10 cellular contexts compared by ENCODE assay signal in the genomic region with DNA sequence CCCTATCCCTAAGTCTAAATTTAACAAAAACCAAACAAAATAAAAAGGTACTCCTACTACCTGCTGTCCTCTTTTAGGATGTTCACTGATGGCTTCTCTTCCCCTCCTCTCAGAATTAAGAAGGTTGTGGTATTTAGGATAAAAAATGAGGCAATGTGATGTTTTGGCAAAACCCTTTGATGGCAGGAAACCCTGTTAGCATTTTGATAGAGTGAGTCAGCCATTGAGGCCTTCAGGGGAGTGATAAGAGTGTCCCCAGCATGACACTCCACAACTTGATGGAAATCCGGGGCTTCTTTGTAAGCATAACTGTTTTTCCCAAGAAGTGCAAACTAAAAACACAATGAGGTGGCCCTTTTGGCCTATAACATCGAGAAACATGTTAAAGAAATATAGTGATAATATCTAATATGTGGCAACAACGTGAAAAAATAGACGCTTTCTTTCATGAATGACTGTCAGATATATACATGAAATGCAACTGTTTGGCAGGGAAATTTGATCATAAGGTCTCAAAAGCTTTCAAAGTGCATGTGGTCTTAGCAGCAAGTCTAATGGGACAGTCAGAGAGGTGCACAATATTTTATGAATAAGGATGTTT. TPM values are rescaled to one million over a fixed set of nuclear protein-coding genes. Genes with fewer than 3 reads are reported as not detected.
A peak's percentile ranks its signal among the peaks of the same experiment; 100 is the strongest.
DNase-seq lines count a peak whose midpoint lies in the region; ATAC-seq and TF ChIP-seq lines count a peak whose summit lies in the region.
"Had no signal": no experiment of that assay in that cellular context is flagged by ENCODE, and none has a peak within 500 bp of the region (broad histone marks: within the 10 kb centered on the region; RNA-seq: fewer than 3 reads in every experiment).

No MANE protein-coding gene starts in this region.

- H3K9ac ChIP-seq in HCT116 (ENCODE audit: low read length): peak overlapping the region; percentile 7; the same call in 1 of the 2 replicates

- TF ChIP-seq POLR2A in HCT116 (IDR thresholded peaks at IDR 0.05; ENCODE audit: borderline replicate concordance, extremely low read depth, insufficient read depth, insufficient read length): no peak

- H3K36me3 ChIP-seq in HCT116 (ENCODE audit: control insufficient read depth in 1 of 2, insufficient read depth in 2 of 2, low read length in 2 of 2): no peaks in the 10 kb centered on the region

- no peaks in the 10 kb centered on the region for H4K20me1 ChIP-seq in HCT116 (ENCODE audit: insufficient read depth)

- H3K9me2 ChIP-seq in HCT116 (ENCODE audit: insufficient read depth): no peaks in the 10 kb centered on the region

- H3K79me2 ChIP-seq in HCT116 (ENCODE audit: insufficient read depth, low read length): no peaks in the 10 kb centered on the region

- RAD21 ChIA-PET in HCT116 (lab: Charles Lee; ENCODE audit: low non-redundant PET in 1 of 2, low total read pairs in 2 of 2, uncharacterized antibody in 2 of 2, unreplicated experiment in 2 of 2): no interaction called here

- H3K4me1 Mint-ChIP-seq in activated CD4-positive, alpha-beta memory T cell treated with anti-CD3 and anti-CD28 coated beads, Interleukin-2, amount 10 ng/mL, durations not matched to agents 7 days and 5 days: peaks cover 51% of the 10 kb centered on the region

- H2AFZ ChIP-seq in HCT116 (ENCODE audit: low read depth, low read length, poor library complexity, severe bottlenecking): peak overlapping the region; percentile 90

- no peaks in the 10 kb centered on the region for H3K9me3 Mint-ChIP-seq in activated CD4-positive, alpha-beta memory T cell treated with anti-CD3 and anti-CD28 coated beads, Interleukin-2, amount 10 ng/mL, durations not matched to agents 7 days and 5 days

- H3K27me3 ChIP-seq in HCT116 (ENCODE audit: insufficient read depth, low read length): no peaks in the 10 kb centered on the region
- H3K27me3 ChIP-seq: foreskin keratinocyte had no signal

- no peak overlapping the region for H3K4me3 ChIP-seq in HCT116 (replicated peaks in 1 of 2; ENCODE audit: low read depth in 1 of 2, low read length in 2 of 2)

- no peak for TF ChIP-seq CTCF in HCT116 (IDR thresholded peaks at IDR 0.05 in 2 of 3, conservative IDR thresholded peaks at IDR 0.05 in 1 of 3; ENCODE audit: borderline replicate concordance in 1 of 3, insufficient read depth in 1 of 3, low read depth in 2 of 3, low read length in 2 of 3)

- no peaks in the 10 kb centered on the region for H3K27me3 Mint-ChIP-seq in activated CD4-positive, alpha-beta memory T cell treated with anti-CD3 and anti-CD28 coated beads, Interleukin-2, amount 10 ng/mL, durations not matched to agents 7 days and 5 days

- no peak overlapping the region for H3K27ac ChIP-seq in HCT116 (ENCODE audit: low read depth, low read length)
- H3K27ac ChIP-seq: foreskin keratinocyte had no signal

- peaks cover 15% of the 10 kb centered on the region for H3K36me3 Mint-ChIP-seq in activated CD4-positive, alpha-beta memory T cell treated with anti-CD3 and anti-CD28 coated beads, Interleukin-2, amount 10 ng/mL, durations not matched to agents 7 days and 5 days (ENCODE audit: low read depth)

- POLR2A ChIA-PET in HCT116 (lab: Charles Lee): no interaction called here
- POLR2A ChIA-PET in activated CD4-positive, alpha-beta memory T cell treated with anti-CD3 and anti-CD28 coated beads, Interleukin-2, amount 10 ng/mL, durations not matched to agents 7 days and 5 days (lab: Charles Lee): no interaction called here

- no TSS peak for BruUV-seq in HCT116 (replicated peaks; lab: Mats Ljungman, UMichigan)

- H3K4me3 Mint-ChIP-seq in activated CD4-positive, alpha-beta memory T cell treated with anti-CD3 and anti-CD28 coated beads, Interleukin-2, amount 10 ng/mL, durations not matched to agents 7 days and 5 days: no peak overlapping the region

- no peaks in the 10 kb centered on the region for H3K9me3 ChIP-seq in HCT116 (ENCODE audit: control insufficient read depth in 1 of 2, insufficient read depth in 1 of 2, low read depth in 1 of 2, low read length in 2 of 2)

- ATAC-seq in HCT116 (peak; percentile 51), GM21619 (IDR thresholded peaks at IDR 0.05; ENCODE audit: unreplicated experiment) (no peak), HG02571 (IDR thresholded peaks at IDR 0.05; ENCODE audit: unreplicated experiment) (no peak)
- ATAC-seq: foreskin keratinocyte had no signal

- peak overlapping the region; percentile 19 for H3K27ac Mint-ChIP-seq in activated CD4-positive, alpha-beta memory T cell treated with anti-CD3 and anti-CD28 coated beads, Interleukin-2, amount 10 ng/mL, durations not matched to agents 7 days and 5 days

- CTCF ChIA-PET in HCT116 (lab: Charles Lee): no interaction called here
- CTCF ChIA-PET in activated CD4-positive, alpha-beta memory T cell treated with anti-CD3 and anti-CD28 coated beads, Interleukin-2, amount 10 ng/mL, durations not matched to agents 7 days and 5 days (lab: Charles Lee): interaction anchor here (0.7 kb wide), 1 partner anchor 57 kb away, joined by 4 read pairs; no protein-coding TSS in a partner anchor

- peak overlapping the region; percentile 63 for H3K4me2 ChIP-seq in HCT116 (ENCODE audit: low read length)

- TF ChIP-seq RAD21 in HCT116 (IDR thresholded peaks at IDR 0.05; ENCODE audit: low read depth): no peak; the same call in 1 of the 2 replicates

- intact Hi-C loops in HCT116 (cut with micrococcal nuclease): loop anchor here (10.0 kb wide), 1 partner anchor 187 kb away; no protein-coding TSS in a partner anchor

- peaks cover 44 to 70% of the 10 kb centered on the region in 2 experiments for H3K4me1 ChIP-seq in HCT116 (ENCODE audit: control insufficient read depth in 1 of 2, insufficient read depth in 2 of 2, low read length in 2 of 2)

- DNase-seq in AG08395 (ENCODE audit: low spot score) (peak; percentile 51), HCT116 (ENCODE audit: low read depth, low spot score) (peak; percentile 45), fibroblast of peridontal ligament (ENCODE audit: extremely low read depth) (peak; percentile 60), ureter (ENCODE audit: low spot score) (no peak), Kasumi-1 (lab: John Stamatoyannopoulos, UW) (no peak)
- DNase-seq in activated CD4-positive, alpha-beta memory T cell treated with anti-CD3 and anti-CD28 coated beads, Interleukin-2, amount 10 ng/mL, durations not matched to agents 7 days and 5 days: no peak
- DNase-seq: NCI-H345 had no signal

TF ChIP-seq in HCT116, 20 proteins besides CTCF, POLR2A, EP300 and RAD21 (continues in another document):
- TF ChIP-seq EGR1 (IDR thresholded peaks at IDR 0.05; ENCODE audit: low read depth) (no peak), ZFX (IDR thresholded peaks at IDR 0.05) (no peak), CEBPB (IDR thresholded peaks at IDR 0.05; ENCODE audit: low read depth) (peak; percentile 57), FOSL1 (IDR thresholded peaks at IDR 0.05; ENCODE audit: low read depth) (peak; percentile 68), ELF1 (IDR thresholded peaks at IDR 0.05; ENCODE audit: borderline replicate concordance, low read depth) (no peak), ZNF274 (IDR thresholded peaks at IDR 0.05; ENCODE audit: low read depth, low read length) (no peak), POLR2AphosphoS5 (IDR thresholded peaks at IDR 0.05; ENCODE audit: low read depth, low read length) (no peak), SP1 (IDR thresholded peaks at IDR 0.05; ENCODE audit: low read depth) (peak; percentile 63), CBX3 (IDR thresholded peaks at IDR 0.05; ENCODE audit: low read depth) (peak; percentile 35; the same call in 1 of the 2 replicates), YY1 (IDR thresholded peaks at IDR 0.05; ENCODE audit: extremely low read depth, insufficient replicate concordance, low read depth, low read length) (no peak), EZH2 (IDR thresholded peaks at IDR 0.05) (no peak), JUND (IDR thresholded peaks at IDR 0.05) (peak; percentile 83), ATF3 (IDR thresholded peaks at IDR 0.05) (no peak), EZH2phosphoT487 (IDR thresholded peaks at IDR 0.05; ENCODE audit: borderline replicate concordance) (no peak), SIN3A (IDR thresholded peaks at IDR 0.05; ENCODE audit: low read depth) (0 out of 2 replicates have a peak, but pooled peaks have one; percentile 37)
- TF ChIP-seq, protein P1, sequence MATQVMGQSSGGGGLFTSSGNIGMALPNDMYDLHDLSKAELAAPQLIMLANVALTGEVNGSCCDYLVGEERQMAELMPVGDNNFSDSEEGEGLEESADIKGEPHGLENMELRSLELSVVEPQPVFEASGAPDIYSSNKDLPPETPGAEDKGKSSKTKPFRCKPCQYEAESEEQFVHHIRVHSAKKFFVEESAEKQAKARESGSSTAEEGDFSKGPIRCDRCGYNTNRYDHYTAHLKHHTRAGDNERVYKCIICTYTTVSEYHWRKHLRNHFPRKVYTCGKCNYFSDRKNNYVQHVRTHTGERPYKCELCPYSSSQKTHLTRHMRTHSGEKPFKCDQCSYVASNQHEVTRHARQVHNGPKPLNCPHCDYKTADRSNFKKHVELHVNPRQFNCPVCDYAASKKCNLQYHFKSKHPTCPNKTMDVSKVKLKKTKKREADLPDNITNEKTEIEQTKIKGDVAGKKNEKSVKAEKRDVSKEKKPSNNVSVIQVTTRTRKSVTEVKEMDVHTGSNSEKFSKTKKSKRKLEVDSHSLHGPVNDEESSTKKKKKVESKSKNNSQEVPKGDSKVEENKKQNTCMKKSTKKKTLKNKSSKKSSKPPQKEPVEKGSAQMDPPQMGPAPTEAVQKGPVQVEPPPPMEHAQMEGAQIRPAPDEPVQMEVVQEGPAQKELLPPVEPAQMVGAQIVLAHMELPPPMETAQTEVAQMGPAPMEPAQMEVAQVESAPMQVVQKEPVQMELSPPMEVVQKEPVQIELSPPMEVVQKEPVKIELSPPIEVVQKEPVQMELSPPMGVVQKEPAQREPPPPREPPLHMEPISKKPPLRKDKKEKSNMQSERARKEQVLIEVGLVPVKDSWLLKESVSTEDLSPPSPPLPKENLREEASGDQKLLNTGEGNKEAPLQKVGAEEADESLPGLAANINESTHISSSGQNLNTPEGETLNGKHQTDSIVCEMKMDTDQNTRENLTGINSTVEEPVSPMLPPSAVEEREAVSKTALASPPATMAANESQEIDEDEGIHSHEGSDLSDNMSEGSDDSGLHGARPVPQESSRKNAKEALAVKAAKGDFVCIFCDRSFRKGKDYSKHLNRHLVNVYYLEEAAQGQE (IDR thresholded peaks at IDR 0.05; ENCODE audit: low read depth): no peak
- TF ChIP-seq, protein P2, sequence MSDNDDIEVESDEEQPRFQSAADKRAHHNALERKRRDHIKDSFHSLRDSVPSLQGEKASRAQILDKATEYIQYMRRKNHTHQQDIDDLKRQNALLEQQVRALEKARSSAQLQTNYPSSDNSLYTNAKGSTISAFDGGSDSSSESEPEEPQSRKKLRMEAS (IDR thresholded peaks at IDR 0.05): no peak

RNA-seq across cellular contexts. Expression of gene PRTFDC1, which starts 55.0 kb away (rescaled TPM):
- total RNA-seq in HCT116 (2021; ENCODE audit: unreplicated experiment): not detected
- polyA plus RNA-seq in HCT116 (2012): not detected in 2 replicates
- total RNA-seq in activated CD4-positive, alpha-beta memory T cell treated with anti-CD3 and anti-CD28 coated beads, Interleukin-2, amount 10 ng/mL, durations not matched to agents 7 days and 5 days: 1 to 10 TPM; 1.4 to 1.7 TPM
- 8.5 TPM for total RNA-seq in ureter

Comparison
In these comparisons a context has a peak if more than half of its experiments do, and no peak if none do; other contexts are left out.
1. DNase-seq: peak in AG08395 (single experiment), HCT116 (single experiment) and fibroblast of peridontal ligament (single experiment); none in activated CD4-positive, alpha-beta memory T cell treated with anti-CD3 and anti-CD28 coated beads, Interleukin-2, amount 10 ng/mL, durations not matched to agents 7 days and 5 days (single experiment), ureter (single experiment) and Kasumi-1 (0 of 2).